In genomic region chr11:10405858-10406592, GRCh38 we compare ENCODE assay signal across 1 cellular context.
TF ChIP-seq lines count a peak whose summit lies in the region.

No MANE protein-coding gene starts in this region.

TF ChIP-seq in HepG2, 621 proteins besides CTCF, POLR2A, EP300 and RAD21 (continued from another document and continues in another):
- TF ChIP-seq AHDC1 (CRISPR knock-in tag; IDR thresholded peaks at IDR 0.05; ENCODE audit: borderline replicate concordance) (no peak), ATF4 (CRISPR knock-in tag; IDR thresholded peaks at IDR 0.05) (0 out of 4 replicates have a peak, but pooled peaks of 1 of the 2 experiments have one; percentile 12), MYPOP (CRISPR knock-in tag; IDR thresholded peaks at IDR 0.05) (no peak), SMC3 (IDR thresholded peaks at IDR 0.05; ENCODE audit: low read length) (peak; percentile 89), ZNF333 (CRISPR knock-in tag; IDR thresholded peaks at IDR 0.05; ENCODE audit: borderline replicate concordance) (no peak), ZNF792 (CRISPR knock-in tag; IDR thresholded peaks at IDR 0.05) (no peak), ELF3 (CRISPR knock-in tag; IDR thresholded peaks at IDR 0.05) (peak; percentile 63), ZNF446 (CRISPR knock-in tag; IDR thresholded peaks at IDR 0.05) (no peak), MXD4 (CRISPR knock-in tag; IDR thresholded peaks at IDR 0.05) (no peak), HMGXB4 (CRISPR knock-in tag; IDR thresholded peaks at IDR 0.05; ENCODE audit: borderline replicate concordance in 1 of 2, low read depth in 1 of 2) (0 out of 4 replicates have a peak, but pooled peaks of 1 of the 2 experiments have one; percentile 43), ZNF12 (CRISPR knock-in tag; IDR thresholded peaks at IDR 0.05) (0 out of 2 replicates have a peak, but pooled peaks have one; percentile 49), HOMEZ (CRISPR knock-in tag; IDR thresholded peaks at IDR 0.05; ENCODE audit: low read depth) (0 out of 2 replicates have a peak, but pooled peaks have one; percentile 50), HOXD1 (CRISPR knock-in tag; IDR thresholded peaks at IDR 0.05) (no peak), MXI1 (IDR thresholded peaks at IDR 0.05; ENCODE audit: borderline replicate concordance, low read depth, low read length) (0 out of 3 replicates have a peak, but pooled peaks have one; percentile 27), ZNF33B (CRISPR knock-in tag; IDR thresholded peaks at IDR 0.05) (no peak), ZMYM2 (CRISPR knock-in tag; IDR thresholded peaks at IDR 0.05) (no peak), ZNF772 (CRISPR knock-in tag; IDR thresholded peaks at IDR 0.05) (no peak), TBP (CRISPR knock-in tag; IDR thresholded peaks at IDR 0.05) (no peak), TEAD2 (CRISPR knock-in tag; IDR thresholded peaks at IDR 0.05) (no peak), TCF12 (IDR thresholded peaks at IDR 0.05) (no peak), TCF12 (CRISPR knock-in tag; IDR thresholded peaks at IDR 0.05) (no peak), ZSCAN20 (CRISPR knock-in tag; IDR thresholded peaks at IDR 0.05; ENCODE audit: borderline replicate concordance) (no peak), PATZ1 (CRISPR knock-in tag; IDR thresholded peaks at IDR 0.05) (peak; percentile 43; the same call in 1 of the 2 replicates), GATAD1 (CRISPR knock-in tag; IDR thresholded peaks at IDR 0.05) (no peak), ZNF609 (CRISPR knock-in tag; IDR thresholded peaks at IDR 0.05; ENCODE audit: borderline replicate concordance) (no peak), SCMH1 (CRISPR knock-in tag; IDR thresholded peaks at IDR 0.05; ENCODE audit: borderline replicate concordance) (no peak), ZNF281 (CRISPR knock-in tag; IDR thresholded peaks at IDR 0.05; ENCODE audit: borderline replicate concordance) (peak; percentile 31; the same call in 1 of the 2 replicates), PREB (CRISPR knock-in tag; IDR thresholded peaks at IDR 0.05) (no peak), NRL (CRISPR knock-in tag; IDR thresholded peaks at IDR 0.05; ENCODE audit: borderline replicate concordance) (no peak)
